In genomic region chr2:25361261-25362048, GRCh38 we compare ENCODE assay signal across 8 cellular contexts. TPM values are rescaled to one million over a fixed set of nuclear protein-coding genes. Genes with fewer than 3 reads are reported as not detected.
DNase-seq lines count a peak whose midpoint lies in the region; ATAC-seq, FAIRE-seq and TF ChIP-seq lines count a peak whose summit lies in the region.

No MANE protein-coding gene starts in this region.

- H3K27me3 Mint-ChIP-seq in naive B cell: peaks cover 0 to 3% (median 0%) of the 10 kb centered on the region in 3 donors

- WGBS in A549 (ENCODE audit: missing lambda C conversion rate): 54% methylated on average over 34 of the region's 34 CpGs
- WGBS in mammary epithelial cell (ENCODE audit: low coverage, missing lambda C conversion rate): 70% methylated on average over 24 of the region's 34 CpGs

- H3K27ac Mint-ChIP-seq in naive B cell: peak overlapping the region in 5 of 6 donors; percentile 94 to 100 (median 98)

- DNase-seq in A549 (ENCODE audit: low read depth in 1 of 2, low spot score in 1 of 2) (no peak), mammary epithelial cell (no peak), naive B cell (no peak), DMS 273 treated with DMSO at 0.1 percent for 48 hours (lab: John Stamatoyannopoulos, UW) (no peak), omental fat pad (ENCODE audit: low spot score) (no peak), RPMI8226 (no peak)

- peaks cover 7% of the 10 kb centered on the region; the same call in 2 of the 3 replicates for H3K4me1 ChIP-seq in A549
- peaks cover 21% of the 10 kb centered on the region; the same call in 1 of the 2 replicates for H3K4me1 ChIP-seq in HUES6 (ENCODE audit: control insufficient read depth, insufficient read depth, low read length)
- peaks cover 18% of the 10 kb centered on the region for H3K4me1 ChIP-seq in mammary epithelial cell (ENCODE audit: insufficient read depth, low read length)

- H3K9ac ChIP-seq in HUES6 (ENCODE audit: low read length): no peak overlapping the region
- no peak overlapping the region for H3K9ac ChIP-seq in mammary epithelial cell (ENCODE audit: insufficient read depth, low read length)

- no peaks in the 10 kb centered on the region for H3K36me3 Mint-ChIP-seq in naive B cell

- no peaks in the 10 kb centered on the region for H4K20me1 ChIP-seq in mammary epithelial cell (ENCODE audit: insufficient read depth, low read length)

- H3K4me1 Mint-ChIP-seq in naive B cell: peaks cover 5 to 18% (median 18%) of the 10 kb centered on the region in 3 donors

- POLR2A ChIA-PET in A549 (lab: Yijun Ruan, JAX): interaction anchor here (0.6 to 1.3 kb wide), 4 partner anchors 15 to 158 kb away, joined by 3 to 4 read pairs (median 3); partner anchors contain the start of gene DNMT3A

- H3K27ac ChIP-seq in A549 (peak overlapping the region; percentile 38 to 53; a peak in 3 of 6 replicates), HUES6 (ENCODE audit: low read depth, low read length) (no peak overlapping the region), mammary epithelial cell (ENCODE audit: insufficient read depth, low read depth, low read length) (no peak overlapping the region)

- in situ Hi-C loops in mammary epithelial cell (cut with MboI; ENCODE audit: low sequenced_read_pairs in 2 of 2): no loop called here

- BruUV-seq in mammary epithelial cell (replicated peaks; lab: Mats Ljungman, UMichigan): no TSS peak

- peak overlapping the region; percentile 80 to 99 (median 91) for H3K4me3 Mint-ChIP-seq in naive B cell

- dilution Hi-C loops in mammary epithelial cell (cut with HindIII; ENCODE audit: low sequenced_read_pairs): no loop called here

- TF ChIP-seq RAD21 in A549 (conservative IDR thresholded peaks at IDR 0.05 in 1 of 2, IDR thresholded peaks at IDR 0.05 in 1 of 2): no peak

- no peak for FAIRE-seq in A549 (lab: Jason Lieb, UNC)

- H2AFZ ChIP-seq in mammary epithelial cell (ENCODE audit: low read depth, low read length): peak overlapping the region; percentile 85

- H3K9me3 ChIP-seq in A549 (no peaks in the 10 kb centered on the region), HUES6 (ENCODE audit: control insufficient read depth, insufficient read depth, low read depth, low read length) (no peaks in the 10 kb centered on the region), mammary epithelial cell (replicated peaks; ENCODE audit: insufficient read depth, low read length) (no peaks in the 10 kb centered on the region)

- TF ChIP-seq POLR2A in A549 (IDR thresholded peaks at IDR 0.05; ENCODE audit: low read length): no peak

- H3K27me3 ChIP-seq in HUES6 (ENCODE audit: control insufficient read depth, insufficient read depth, low read length) (peaks cover 31% of the 10 kb centered on the region), mammary epithelial cell (ENCODE audit: insufficient read depth, low read length) (no peaks in the 10 kb centered on the region)

- ATAC-seq in A549 (peak; percentile 3 to 9; a peak in 3 of 6 replicates), naive B cell (ENCODE audit: low read depth in 2 of 2) (no peak), GM21786 (IDR thresholded peaks at IDR 0.05; ENCODE audit: unreplicated experiment) (no peak), omental fat pad (ENCODE audit: low FRiP score) (no peak)

- TF ChIP-seq CTCF in A549 (IDR thresholded peaks at IDR 0.05): no peak
- TF ChIP-seq CTCF in mammary epithelial cell (conservative IDR thresholded peaks at IDR 0.05 in 1 of 2, IDR thresholded peaks at IDR 0.05 in 1 of 2; ENCODE audit: extremely low read depth in 1 of 2, insufficient read depth in 1 of 2, low read depth in 1 of 2, low read length in 2 of 2): no peak
- TF ChIP-seq CTCF in omental fat pad (IDR thresholded peaks at IDR 0.05): no peak

- H3K9me3 Mint-ChIP-seq in naive B cell: no peaks in the 10 kb centered on the region

- H3K4me2 ChIP-seq in A549 (peak overlapping the region; percentile 81), mammary epithelial cell (ENCODE audit: insufficient read depth, low read depth, low read length) (peak overlapping the region; percentile 67)

- intact Hi-C loops in mammary epithelial cell (cut with micrococcal nuclease): loop anchor here (1.0 to 5.0 kb wide), 2 partner anchors 16 to 161 kb away; no protein-coding TSS in a partner anchor

- no peaks in the 10 kb centered on the region for H3K79me2 ChIP-seq in mammary epithelial cell (ENCODE audit: insufficient read depth, low read length)

- H3K36me3 ChIP-seq in HUES6 (ENCODE audit: control insufficient read depth, insufficient read depth, low read length): no peaks in the 10 kb centered on the region
- no peaks in the 10 kb centered on the region for H3K36me3 ChIP-seq in mammary epithelial cell (ENCODE audit: insufficient read depth, low read length)

- CTCF ChIA-PET in A549 (lab: Yijun Ruan, JAX): interaction anchor here (0.6 to 3.0 kb wide), 54 partner anchors 8 to 1182 kb away, joined by 3 to 62 read pairs (median 4); partner anchors contain the start of gene DNMT3A
- CTCF ChIA-PET in mammary epithelial cell (lab: Charles Lee; ENCODE audit: low non-redundant PET): interaction anchor here (0.6 to 1.1 kb wide), 4 partner anchors 15 to 1523 kb away, joined by 3 to 10 read pairs (median 4); no protein-coding TSS in a partner anchor

- no peak for TF ChIP-seq EP300 in A549 (IDR thresholded peaks at IDR 0.05)

- H3K4me3 ChIP-seq in A549: peak overlapping the region; percentile 30
- H3K4me3 ChIP-seq in HUES6 (ENCODE audit: low read depth, low read length): peak overlapping the region; percentile 38; the same call in 1 of the 2 replicates
- no peak overlapping the region for H3K4me3 ChIP-seq in mammary epithelial cell (replicated peaks in 1 of 3; ENCODE audit: insufficient read depth in 1 of 3, low read depth in 2 of 3, low read length in 3 of 3)

TF ChIP-seq in A549, 52 proteins besides CTCF, POLR2A, EP300 and RAD21:
- TF ChIP-seq HOXB13 (CRISPR knock-in tag; IDR thresholded peaks at IDR 0.05; ENCODE audit: low read depth) (no peak), HDAC2 (IDR thresholded peaks at IDR 0.05) (no peak), PHF8 (IDR thresholded peaks at IDR 0.05; ENCODE audit: borderline replicate concordance, low read depth) (no peak), ZC3H11A (IDR thresholded peaks at IDR 0.05) (no peak), NFE2L2 (conservative IDR thresholded peaks at IDR 0.05; ENCODE audit: low read length) (no peak), USF2 (IDR thresholded peaks at IDR 0.05) (no peak), RARB (CRISPR knock-in tag; IDR thresholded peaks at IDR 0.05) (no peak), NPAS2 (CRISPR knock-in tag; IDR thresholded peaks at IDR 0.05; ENCODE audit: borderline replicate concordance) (no peak), SMC3 (IDR thresholded peaks at IDR 0.05) (no peak)
- TF ChIP-seq, protein P1, sequence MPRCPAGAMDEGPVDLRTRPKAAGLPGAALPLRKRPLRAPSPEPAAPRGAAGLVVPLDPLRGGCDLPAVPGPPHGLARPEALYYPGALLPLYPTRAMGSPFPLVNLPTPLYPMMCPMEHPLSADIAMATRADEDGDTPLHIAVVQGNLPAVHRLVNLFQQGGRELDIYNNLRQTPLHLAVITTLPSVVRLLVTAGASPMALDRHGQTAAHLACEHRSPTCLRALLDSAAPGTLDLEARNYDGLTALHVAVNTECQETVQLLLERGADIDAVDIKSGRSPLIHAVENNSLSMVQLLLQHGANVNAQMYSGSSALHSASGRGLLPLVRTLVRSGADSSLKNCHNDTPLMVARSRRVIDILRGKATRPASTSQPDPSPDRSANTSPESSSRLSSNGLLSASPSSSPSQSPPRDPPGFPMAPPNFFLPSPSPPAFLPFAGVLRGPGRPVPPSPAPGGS (IDR thresholded peaks at IDR 0.05): no peak
- TF ChIP-seq, protein P2, sequence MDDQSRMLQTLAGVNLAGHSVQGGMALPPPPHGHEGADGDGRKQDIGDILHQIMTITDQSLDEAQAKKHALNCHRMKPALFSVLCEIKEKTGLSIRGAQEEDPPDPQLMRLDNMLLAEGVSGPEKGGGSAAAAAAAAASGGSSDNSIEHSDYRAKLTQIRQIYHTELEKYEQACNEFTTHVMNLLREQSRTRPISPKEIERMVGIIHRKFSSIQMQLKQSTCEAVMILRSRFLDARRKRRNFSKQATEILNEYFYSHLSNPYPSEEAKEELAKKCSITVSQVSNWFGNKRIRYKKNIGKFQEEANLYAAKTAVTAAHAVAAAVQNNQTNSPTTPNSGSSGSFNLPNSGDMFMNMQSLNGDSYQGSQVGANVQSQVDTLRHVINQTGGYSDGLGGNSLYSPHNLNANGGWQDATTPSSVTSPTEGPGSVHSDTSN (IDR thresholded peaks at IDR 0.05): no peak
TF ChIP-seq in A549: peak in this region for 0.

RNA-seq across cellular contexts. Expression of gene DNMT3A, which starts 19.7 kb away (rescaled TPM):
- polyA plus RNA-seq in A549 (2011; rRNA removed): 4.4 and 5.7 TPM in 2 replicates
- polyA plus RNA-seq in A549 (2012; cell fraction: cytosol; rRNA removed): 2.3 and 4.0 TPM in 2 replicates
- polyA plus RNA-seq in A549 (2012; cell fraction: nucleus; rRNA removed): 8.3 and 13.3 TPM in 2 replicates
- polyA plus RNA-seq in A549 (2017; fragmentation: RNase III; extraction: RNeasy Plus Mini Kit Qiagen cat#74134 plus additional on column Dnase treatment): 8.1 to 12.2 TPM (median 11.9 TPM) in 3 replicates
- polyA minus RNA-seq in A549 (2011; rRNA and poly(A)+ RNA removed): 16.5 and 23.3 TPM in 2 replicates
- 10 to 100 TPM in 1 of 2 donors, 1 to 10 TPM in 1; 9.6 to 14.2 TPM for total RNA-seq in mammary epithelial cell
- polyA plus RNA-seq in mammary epithelial cell: 1.7 TPM
- polyA minus RNA-seq in mammary epithelial cell: 31.7 TPM
- 10 to 100 TPM in 2 of 6 donors, 1 to 10 TPM in 4; 7.3 to 14.0 (median 8.5) TPM for polyA plus RNA-seq in naive B cell (ENCODE audit: low read depth in 6 of 6)
- 10 to 100 TPM in 1 of 4 donors, 1 to 10 TPM in 3; 8.0 to 18.0 (median 9.3) TPM for total RNA-seq in omental fat pad

Comparison
In these comparisons a context has a peak if more than half of its experiments do, and no peak if none do; other contexts are left out.
1. ATAC-seq: peak in A549 (2 of 2); none in naive B cell (0 of 2), GM21786 (single experiment) and omental fat pad (single experiment).
2. H3K27ac ChIP-seq: peak in A549 (2 of 2); none in HUES6 (single experiment) and mammary epithelial cell (single experiment).
3. H3K4me3 ChIP-seq: peak in A549 (single experiment) and HUES6 (single experiment); none in mammary epithelial cell (0 of 3).